In genomic region chr1:17612831-17613230, GRCh38 we compare ENCODE assay signal across 20 cellular contexts.
"Had no signal": no experiment of that assay in that cellular context is flagged by ENCODE, and none has a peak within 500 bp of the region (broad histone marks: within the 10 kb centered on the region; RNA-seq: fewer than 3 reads in every experiment).

No MANE protein-coding gene starts in this region.

- H2AFZ ChIP-seq: PC-9 had no signal

- H3K4me3 ChIP-seq: PC-9 had no signal

- DNase-seq: activated B cell treated with CpG ODN at 0.5 μM for 24 hours; activated CD4-positive, alpha-beta T cell treated with anti-CD3 and anti-CD28 coated beads for 1 hour; activated CD4-positive, alpha-beta T cell treated with anti-CD3 and anti-CD28 coated beads, Interleukin-2, amount 10 ng/mL, durations not matched to agents 24 days and 14 days; activated CD4-positive, alpha-beta T cell treated with anti-CD3 and anti-CD28 coated beads, Interleukin-2, amount 50 U/mL, for 48 hours; activated effector memory CD4-positive, alpha-beta T cell treated with anti-CD3 and anti-CD28 coated beads, Interleukin-2, amount 50 U/mL, for 16 hours; activated naive CD4-positive, alpha-beta T cell treated with Interleukin-2 at 50 U/mL for 16 hours; activated naive CD8-positive, alpha-beta T cell treated with anti-CD3 and anti-CD28 coated beads, Interleukin-2, amount 50 U/mL, for 24 hours; activated T-cell treated with anti-CD3 and anti-CD28 coated beads, Interleukin-2, amount 50 U/mL, for 4 hours; amniotic stem cell; KG1; MV-4-11; NCI-H1092 treated with DMSO at 0.1 percent for 48 hours; NCI-H1436; NCI-H1694 treated with DMSO at 0.1 percent for 48 hours; NCI-H2029 treated with DMSO at 0.1 percent for 48 hours; NCI-H510A treated with DMSO at 0.1 percent for 48 hours; NCI-H69; PC-9; SHP77 treated with DMSO at 0.1 percent for 48 hours had no signal

- H3K27ac ChIP-seq: PC-9 had no signal

- ATAC-seq: activated naive CD4-positive, alpha-beta T cell treated with anti-CD3 and anti-CD28 coated beads, Interleukin-2, amount 50 U/mL, for 72 hours; activated naive CD8-positive, alpha-beta T cell treated with anti-CD3 and anti-CD28 coated beads, Interleukin-2, amount 50 U/mL, for 24 hours; activated T-cell treated with anti-CD3 and anti-CD28 coated beads, Interleukin-2, amount 50 U/mL, for 4 hours had no signal

- H3K4me2 ChIP-seq: PC-9 had no signal
